ENCODE assay signal across 8 cellular contexts in genomic region chr16:85986931-85987749, GRCh38.
DNase-seq lines count a peak whose midpoint lies in the region; ATAC-seq and TF ChIP-seq lines count a peak whose summit lies in the region.

No MANE protein-coding gene starts in this region.

- peaks cover 45% of the 10 kb centered on the region for H3K27me3 Mint-ChIP-seq in Calu3 (ENCODE audit: unreplicated experiment)
- H3K27me3 Mint-ChIP-seq in activated T-cell treated with anti-CD3 and anti-CD28 coated beads, Interleukin-2, amount 50 U/mL, for 72 hours (ENCODE audit: low read depth): peaks cover 8% of the 10 kb centered on the region
- peaks cover 0 to 15% (median 3%) of the 10 kb centered on the region in 3 donors for H3K27me3 Mint-ChIP-seq in immature natural killer cell (ENCODE audit: low read depth in 3 of 3)
- no peaks in the 10 kb centered on the region for H3K27me3 Mint-ChIP-seq in stimulated activated memory B cell treated with anti-CD40 and anti-IgM and Interleukin-4, amounts not matched to agents 10 μg/mL and 1 μg/mL and 100 μg/mL, for 72 hours

- H3K9me3 ChIP-seq in MM.1S (replicated peaks; ENCODE audit: insufficient read depth, low read length): no peaks in the 10 kb centered on the region

- H3K4me3 Mint-ChIP-seq in Calu3 (ENCODE audit: low read depth, unreplicated experiment) (peak overlapping the region; percentile 48), immature natural killer cell (peak overlapping the region; percentile 29 to 83 (median 79))
- peak overlapping the region in 1 of 2 donors; percentile 5 for H3K4me3 Mint-ChIP-seq in activated T-cell treated with anti-CD3 and anti-CD28 coated beads, Interleukin-2, amount 50 U/mL, for 72 hours
- H3K4me3 Mint-ChIP-seq in stimulated activated memory B cell treated with anti-CD40 and anti-IgM and Interleukin-4, amounts not matched to agents 10 μg/mL and 1 μg/mL and 100 μg/mL, for 72 hours: peak overlapping the region; percentile 58

- H3K4me3 ChIP-seq in MM.1S (ENCODE audit: low read length): peak overlapping the region; percentile 53

- H3K9me3 Mint-ChIP-seq in Calu3 (ENCODE audit: low read depth, unreplicated experiment) (no peaks in the 10 kb centered on the region), immature natural killer cell (no peaks in the 10 kb centered on the region)
- no peaks in the 10 kb centered on the region for H3K9me3 Mint-ChIP-seq in activated T-cell treated with anti-CD3 and anti-CD28 coated beads, Interleukin-2, amount 50 U/mL, for 72 hours
- H3K9me3 Mint-ChIP-seq in stimulated activated memory B cell treated with anti-CD40 and anti-IgM and Interleukin-4, amounts not matched to agents 10 μg/mL and 1 μg/mL and 100 μg/mL, for 72 hours: peaks cover 4% of the 10 kb centered on the region

- H3K4me1 Mint-ChIP-seq in Calu3 (ENCODE audit: low read depth, unreplicated experiment): peaks cover 8% of the 10 kb centered on the region
- peaks cover 74% of the 10 kb centered on the region for H3K4me1 Mint-ChIP-seq in activated T-cell treated with anti-CD3 and anti-CD28 coated beads, Interleukin-2, amount 50 U/mL, for 72 hours (ENCODE audit: low read depth)
- peaks cover 60% of the 10 kb centered on the region in 2 donors for H3K4me1 Mint-ChIP-seq in immature natural killer cell
- H3K4me1 Mint-ChIP-seq in stimulated activated memory B cell treated with anti-CD40 and anti-IgM and Interleukin-4, amounts not matched to agents 10 μg/mL and 1 μg/mL and 100 μg/mL, for 72 hours: peaks cover 93% of the 10 kb centered on the region

- no peaks in the 10 kb centered on the region for H3K4me1 ChIP-seq in MM.1S (ENCODE audit: low read length)

- H2AFZ ChIP-seq in MM.1S (ENCODE audit: low read length): no peak overlapping the region

- no TSS peak for BruUV-seq in Calu3 (replicated peaks; lab: Mats Ljungman, UMichigan)

- CTCF ChIA-PET in Calu3 (lab: Charles Lee): interaction anchor here (0.8 to 7.9 kb wide), 12 partner anchors 11 to 173 kb away, joined by 3 to 128 read pairs (median 5); no protein-coding TSS in a partner anchor

- DNase-seq in Calu3 (peak; percentile 44), MM.1S (peak; percentile 28), immature natural killer cell (peak; percentile 25 to 34 (median 31)), SW 1271 (lab: John Stamatoyannopoulos, UW) (no peak), cerebellar nuclear complex (lab: John Stamatoyannopoulos, UW) (no peak)
- DNase-seq in activated T-cell treated with anti-CD3 and anti-CD28 coated beads, Interleukin-2, amount 50 U/mL, for 72 hours: peak; percentile 36 to 55

- intact Hi-C loops in Calu3 (cut with micrococcal nuclease; ENCODE audit: unreplicated experiment): loop anchor here (2.0 kb wide), 1 partner anchor 108 kb away; no protein-coding TSS in a partner anchor

- H3K79me2 ChIP-seq in MM.1S (ENCODE audit: low read length): no peaks in the 10 kb centered on the region

- H4K20me1 ChIP-seq in MM.1S (ENCODE audit: insufficient read depth, low read length): no peaks in the 10 kb centered on the region

- no peak overlapping the region for H3K27ac Mint-ChIP-seq in Calu3 (ENCODE audit: unreplicated experiment)
- no peak overlapping the region for H3K27ac Mint-ChIP-seq in activated T-cell treated with anti-CD3 and anti-CD28 coated beads, Interleukin-2, amount 50 U/mL, for 72 hours
- H3K27ac Mint-ChIP-seq in immature natural killer cell: peak overlapping the region; percentile 42 to 92 (median 87)
- H3K27ac Mint-ChIP-seq in stimulated activated memory B cell treated with anti-CD40 and anti-IgM and Interleukin-4, amounts not matched to agents 10 μg/mL and 1 μg/mL and 100 μg/mL, for 72 hours: peak overlapping the region; percentile 85

- H3K27ac ChIP-seq in MM.1S (ENCODE audit: low read length): no peak overlapping the region

- H3K9me2 ChIP-seq in MM.1S (replicated peaks; ENCODE audit: insufficient read depth, low read length): no peaks in the 10 kb centered on the region

- peaks cover 75% of the 10 kb centered on the region for H3K27me3 ChIP-seq in MM.1S (replicated peaks; ENCODE audit: insufficient read depth, low read length)

- no peaks in the 10 kb centered on the region for H3K36me3 ChIP-seq in MM.1S (replicated peaks; ENCODE audit: insufficient read depth, low read length)

- H3F3A ChIP-seq in MM.1S (ENCODE audit: insufficient read depth, low read length): no peaks in the 10 kb centered on the region

- H3K9ac ChIP-seq in MM.1S (ENCODE audit: low read length): no peak overlapping the region; the same call in 1 of the 2 replicates

- ATAC-seq in activated T-cell treated with anti-CD3 and anti-CD28 coated beads, Interleukin-2, amount 50 U/mL, for 72 hours (replicated peaks in 1 of 2): no peak
- no peak for ATAC-seq in stimulated activated memory B cell treated with anti-CD40 and anti-IgM and Interleukin-4, amounts not matched to agents 10 μg/mL and 1 μg/mL and 100 μg/mL, for 72 hours
- ATAC-seq in HG02870 (IDR thresholded peaks at IDR 0.05; ENCODE audit: unreplicated experiment): no peak

- H3K4me2 ChIP-seq in MM.1S (ENCODE audit: low read depth, low read length): peak overlapping the region; percentile 73

- TF ChIP-seq CTCF in Calu3 (IDR thresholded peaks at IDR 0.05; ENCODE audit: unreplicated experiment): peak; percentile 94
- TF ChIP-seq CTCF in MM.1S (IDR thresholded peaks at IDR 0.05; ENCODE audit: low read length): no peak; the same call in 1 of the 2 replicates

- H3K36me3 Mint-ChIP-seq in Calu3 (ENCODE audit: insufficient read depth, unreplicated experiment): no peaks in the 10 kb centered on the region
- H3K36me3 Mint-ChIP-seq in activated T-cell treated with anti-CD3 and anti-CD28 coated beads, Interleukin-2, amount 50 U/mL, for 72 hours (ENCODE audit: insufficient read depth in 2 of 2): no peaks in the 10 kb centered on the region
- H3K36me3 Mint-ChIP-seq in immature natural killer cell: no peaks in the 10 kb centered on the region
- H3K36me3 Mint-ChIP-seq in stimulated activated memory B cell treated with anti-CD40 and anti-IgM and Interleukin-4, amounts not matched to agents 10 μg/mL and 1 μg/mL and 100 μg/mL, for 72 hours: no peaks in the 10 kb centered on the region

Comparison
In these comparisons a context has a peak if more than half of its experiments do, and no peak if none do; other contexts are left out.
1. DNase-seq: peak in Calu3 (single experiment), MM.1S (single experiment), activated T-cell treated with anti-CD3 and anti-CD28 coated beads, Interleukin-2, amount 50 U/mL, for 72 hours (2 of 2) and immature natural killer cell (3 of 3); none in SW 1271 (0 of 2) and cerebellar nuclear complex (0 of 2).
2. H3K27ac Mint-ChIP-seq: peak in immature natural killer cell (6 of 6) and stimulated activated memory B cell treated with anti-CD40 and anti-IgM and Interleukin-4, amounts not matched to agents 10 μg/mL and 1 μg/mL and 100 μg/mL, for 72 hours (single experiment); none in Calu3 (single experiment) and activated T-cell treated with anti-CD3 and anti-CD28 coated beads, Interleukin-2, amount 50 U/mL, for 72 hours (single experiment).